19 cellular contexts compared by ENCODE assay signal in genomic region chr9:74330487-74331214, GRCh38.
DNase-seq lines count a peak whose midpoint lies in the region; ATAC-seq and TF ChIP-seq lines count a peak whose summit lies in the region.
"Had no signal": no experiment of that assay in that cellular context is flagged by ENCODE, and none has a peak within 500 bp of the region (broad histone marks: within the 10 kb centered on the region; RNA-seq: fewer than 3 reads in every experiment).

No MANE protein-coding gene starts in this region.

- H3K9me2 ChIP-seq in SK-N-SH: no peaks in the 10 kb centered on the region

- TF ChIP-seq EP300 in SK-N-SH (IDR thresholded peaks at IDR 0.05; ENCODE audit: borderline replicate concordance in 1 of 2, low read depth in 1 of 2, low read length in 1 of 2): peak in 1 of 2 experiments; percentile 89; a peak in 2 of 4 replicates

- H3K79me2 ChIP-seq in SK-N-SH (ENCODE audit: insufficient read depth): no peaks in the 10 kb centered on the region

- DNase-seq in Kasumi-1 (lab: John Stamatoyannopoulos, UW) (peak; percentile 32 to 35), SK-N-SH (peak; percentile 32), fibroblast of mammary gland (ENCODE audit: low read depth) (peak; percentile 8), OCI-M2 (lab: John Stamatoyannopoulos, UW; ENCODE audit: unreplicated experiment) (no peak), mucosa of gallbladder (ENCODE audit: low spot score) (no peak)
- DNase-seq in effector memory CD4-positive, alpha-beta T cell: no peak
- DNase-seq: 8988T; CD4-positive, alpha-beta memory T cell; DMS153; DMS79; EL; HFFc6; KG1 had no signal

- peak overlapping the region in 4 of 10 experiments; percentile 2 to 22 (median 7); a peak in 2 of 20 replicates for H3K4me3 ChIP-seq in BLaER1 treated with 17β-estradiol and CSF1 and Interleukin-3, amounts not matched to agents 10 nM and 100 nM
- H3K4me3 ChIP-seq in SK-N-SH (ENCODE audit: low read depth in 2 of 2, low read length in 1 of 2) (no peak overlapping the region), fibroblast of mammary gland (ENCODE audit: control insufficient read depth, low read depth, low read length) (no peak overlapping the region)
- no peak overlapping the region for H3K4me3 ChIP-seq in effector memory CD4-positive, alpha-beta T cell (ENCODE audit: insufficient read depth, low read depth, low read length, poor library complexity, severe bottlenecking)
- H3K4me3 ChIP-seq: GM12878, GM23338 had no signal

- peaks cover 0 to 41% (median 30%) of the 10 kb centered on the region in 11 experiments; a peak in 14 of 22 replicates for H3K9me3 ChIP-seq in BLaER1 treated with 17β-estradiol and CSF1 and Interleukin-3, amounts not matched to agents 10 nM and 100 nM (replicated peaks in 1 of 11)
- no peaks in the 10 kb centered on the region for H3K9me3 ChIP-seq in SK-N-SH
- H3K9me3 ChIP-seq in effector memory CD4-positive, alpha-beta T cell (ENCODE audit: control insufficient read depth, low read length): no peaks in the 10 kb centered on the region

- TF ChIP-seq CTCF in SK-N-SH (IDR thresholded peaks at IDR 0.05) (no peak), fibroblast of mammary gland (conservative IDR thresholded peaks at IDR 0.05; ENCODE audit: control insufficient read depth, insufficient read depth, low read depth, low read length) (no peak)

- peak overlapping the region in 9 of 11 experiments; percentile 8 to 82 (median 75); a peak in 17 of 22 replicates for H3K27ac ChIP-seq in BLaER1 treated with 17β-estradiol and CSF1 and Interleukin-3, amounts not matched to agents 10 nM and 100 nM
- peak overlapping the region in 1 of 2 experiments; percentile 92; a peak in 2 of 4 replicates for H3K27ac ChIP-seq in SK-N-SH (ENCODE audit: low read depth in 2 of 2, low read length in 1 of 2)
- H3K27ac ChIP-seq in effector memory CD4-positive, alpha-beta T cell (ENCODE audit: insufficient read depth, low read length, poor library complexity, severe bottlenecking): no peak overlapping the region

- POLR2A ChIA-PET in SK-N-SH (lab: Yijun Ruan, JAX): no interaction called here

- peaks cover 75 to 94% (median 87%) of the 10 kb centered on the region in 10 experiments for H3K4me1 ChIP-seq in BLaER1 treated with 17β-estradiol and CSF1 and Interleukin-3, amounts not matched to agents 10 nM and 100 nM
- H3K4me1 ChIP-seq in SK-N-SH (ENCODE audit: control insufficient read depth in 1 of 2, insufficient read depth in 2 of 2, low read depth in 1 of 2, low read length in 1 of 2): peaks cover 0 to 26% of the 10 kb centered on the region in 2 experiments; a peak in 2 of 4 replicates
- no peaks in the 10 kb centered on the region for H3K4me1 ChIP-seq in effector memory CD4-positive, alpha-beta T cell (ENCODE audit: control insufficient read depth, insufficient read depth, low read length, poor library complexity, severe bottlenecking)

- ATAC-seq in HG03097 (IDR thresholded peaks at IDR 0.05; ENCODE audit: low FRiP score, unreplicated experiment): no peak
- ATAC-seq: GM12878, GM23338, HCT116, HepG2 had no signal

- H3K4me2 ChIP-seq in BLaER1 treated with 17β-estradiol and CSF1 and Interleukin-3, amounts not matched to agents 10 nM and 100 nM: peak overlapping the region; percentile 73 to 93 (median 80)
- no peak overlapping the region for H3K4me2 ChIP-seq in SK-N-SH
- H3K4me2 ChIP-seq: GM23338 had no signal

- H3K27me3 ChIP-seq in BLaER1 treated with 17β-estradiol and CSF1 and Interleukin-3, amounts not matched to agents 10 nM and 100 nM: no peaks in the 10 kb centered on the region
- no peaks in the 10 kb centered on the region for H3K27me3 ChIP-seq in SK-N-SH (ENCODE audit: insufficient read depth)
- H3K27me3 ChIP-seq in effector memory CD4-positive, alpha-beta T cell (replicated peaks; ENCODE audit: control insufficient read depth, insufficient read depth, low read length, poor library complexity, severe bottlenecking): no peaks in the 10 kb centered on the region

- no peaks in the 10 kb centered on the region for H4K20me1 ChIP-seq in BLaER1 treated with 17β-estradiol and CSF1 and Interleukin-3, amounts not matched to agents 10 nM and 100 nM
- H4K20me1 ChIP-seq in SK-N-SH (ENCODE audit: insufficient read depth): no peaks in the 10 kb centered on the region

- H2AFZ ChIP-seq in SK-N-SH (ENCODE audit: low read depth): no peak overlapping the region
- H2AFZ ChIP-seq: GM23338 had no signal

- CTCF ChIA-PET in SK-N-SH (lab: Yijun Ruan, JAX): interaction anchor here (0.9 to 1.4 kb wide), 2 partner anchors 11 to 67 kb away, joined by 3 to 4 read pairs; no protein-coding TSS in a partner anchor

- peaks cover 0 to 36% (median 11%) of the 10 kb centered on the region in 11 experiments; a peak in 8 of 22 replicates for H3K36me3 ChIP-seq in BLaER1 treated with 17β-estradiol and CSF1 and Interleukin-3, amounts not matched to agents 10 nM and 100 nM
- H3K36me3 ChIP-seq in SK-N-SH (replicated peaks in 1 of 2; ENCODE audit: control insufficient read depth in 1 of 2, insufficient read depth in 2 of 2, low read length in 1 of 2): no peaks in the 10 kb centered on the region
- H3K36me3 ChIP-seq in effector memory CD4-positive, alpha-beta T cell (ENCODE audit: control insufficient read depth, insufficient read depth, low read length): no peaks in the 10 kb centered on the region

- TF ChIP-seq RAD21 in SK-N-SH (IDR thresholded peaks at IDR 0.05; ENCODE audit: low read length): peak; percentile 10; the same call in 1 of the 2 replicates

- WGBS in SK-N-SH (ENCODE audit: low lambda C conversion rate): 6% methylated on average over 2 of the region's 2 CpGs

- H3K9ac ChIP-seq in BLaER1 treated with 17β-estradiol and CSF1 and Interleukin-3, amounts not matched to agents 10 nM and 100 nM: peak overlapping the region in 7 of 11 experiments; percentile 11 to 68 (median 40); a peak in 11 of 22 replicates
- no peak overlapping the region for H3K9ac ChIP-seq in SK-N-SH

- no peaks in the 10 kb centered on the region for H3F3A ChIP-seq in SK-N-SH (replicated peaks; ENCODE audit: insufficient read depth)

TF ChIP-seq in SK-N-SH, 30 proteins besides CTCF, POLR2A, EP300 and RAD21 (continues in another document):
- TF ChIP-seq GATA2 (CRISPR knock-in tag; IDR thresholded peaks at IDR 0.05) (peak; percentile 89), GABPA (IDR thresholded peaks at IDR 0.05; ENCODE audit: low read depth) (no peak), RXRA (IDR thresholded peaks at IDR 0.05; ENCODE audit: borderline replicate concordance, low read depth) (no peak), REST (IDR thresholded peaks at IDR 0.05; ENCODE audit: low read depth, low read length) (no peak), MXI1 (IDR thresholded peaks at IDR 0.05; ENCODE audit: low read depth, low read length) (peak; percentile 7; the same call in 1 of the 2 replicates), FOXM1 (IDR thresholded peaks at IDR 0.05; ENCODE audit: low read depth) (no peak), FOXJ3 (CRISPR knock-in tag; IDR thresholded peaks at IDR 0.05) (peak; percentile 87), TEAD4 (IDR thresholded peaks at IDR 0.05; ENCODE audit: borderline replicate concordance, insufficient read depth) (no peak), IRF3 (IDR thresholded peaks at IDR 0.05; ENCODE audit: low read depth, low read length) (no peak), FOSL2 (IDR thresholded peaks at IDR 0.05; ENCODE audit: borderline replicate concordance, low read depth) (no peak), TAF1 (IDR thresholded peaks at IDR 0.05; ENCODE audit: borderline replicate concordance, low read depth, low read length) (no peak), SIN3A (IDR thresholded peaks at IDR 0.05; ENCODE audit: borderline replicate concordance, low read depth, low read length) (no peak), EZH2phosphoT487 (IDR thresholded peaks at IDR 0.05; ENCODE audit: borderline replicate concordance, low read depth) (no peak), RFX5 (IDR thresholded peaks at IDR 0.05; ENCODE audit: low read length) (no peak), SMC3 (IDR thresholded peaks at IDR 0.05; ENCODE audit: low read depth, low read length) (no peak), YY1 (IDR thresholded peaks at IDR 0.05; ENCODE audit: low read depth) (no peak), RCOR1 (IDR thresholded peaks at IDR 0.05; ENCODE audit: low read length) (peak; percentile 88)

Comparison
In these comparisons a context has a peak if more than half of its experiments do, and no peak if none do; other contexts are left out.
1. DNase-seq: peak in Kasumi-1 (2 of 2), SK-N-SH (single experiment) and fibroblast of mammary gland (single experiment); none in OCI-M2 (single experiment), effector memory CD4-positive, alpha-beta T cell (0 of 3) and mucosa of gallbladder (single experiment).